16 cellular contexts compared by ENCODE assay signal in the genomic region with DNA sequence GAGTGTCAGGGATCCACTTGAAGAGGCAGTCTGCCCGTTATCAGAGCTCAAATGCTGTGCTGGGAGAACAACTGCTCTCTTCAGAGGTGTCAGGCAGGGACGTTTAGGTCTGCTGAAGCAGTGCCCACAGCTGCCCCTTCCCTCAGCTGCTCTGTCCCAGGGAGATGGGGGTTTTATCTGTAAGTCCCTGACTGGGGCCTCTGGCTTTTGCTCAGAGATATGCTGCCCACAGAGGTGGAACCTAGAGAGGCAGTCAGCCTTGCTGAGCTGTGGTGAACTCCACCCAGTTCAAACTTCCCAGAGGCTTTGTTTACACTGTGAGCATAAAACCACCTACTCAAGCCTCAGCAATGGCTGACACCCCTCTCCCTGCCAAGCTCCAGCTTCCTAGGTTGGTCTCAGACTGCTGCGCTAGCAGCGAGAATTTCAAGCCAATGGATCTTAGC. TPM values are rescaled to one million over a fixed set of nuclear protein-coding genes. Genes with fewer than 3 reads are reported as not detected.
DNase-seq lines count a peak whose midpoint lies in the region; ATAC-seq and TF ChIP-seq lines count a peak whose summit lies in the region.
"Had no signal": no experiment of that assay in that cellular context is flagged by ENCODE, and none has a peak within 500 bp of the region (broad histone marks: within the 10 kb centered on the region; RNA-seq: fewer than 3 reads in every experiment).

No MANE protein-coding gene starts in this region.

- H4K12ac ChIP-seq in trophoblast cell (ENCODE audit: low read depth, low read length): no peak overlapping the region

- no peak overlapping the region for H2BK5ac ChIP-seq in trophoblast cell (ENCODE audit: low read depth, low read length, poor library complexity)

- H3K36me3 Mint-ChIP-seq in chondrocyte (ENCODE audit: low read depth): peaks cover 9% of the 10 kb centered on the region
- H3K36me3 Mint-ChIP-seq: WTC11 had no signal

- no peak overlapping the region for H3K4ac ChIP-seq in trophoblast cell (ENCODE audit: low read depth, low read length)

- H3K9me3 ChIP-seq in trophoblast cell (ENCODE audit: insufficient read depth, low read depth, low read length): no peaks in the 10 kb centered on the region
- H3K9me3 ChIP-seq: vagina had no signal

- H3K27me3 Mint-ChIP-seq in chondrocyte (ENCODE audit: low read depth): peaks cover 36% of the 10 kb centered on the region

- no peak overlapping the region for H2AFZ ChIP-seq in trophoblast cell (ENCODE audit: insufficient read depth, low read length, poor library complexity)

- no peak overlapping the region for H3K4me3 Mint-ChIP-seq in chondrocyte (ENCODE audit: unreplicated experiment)
- H3K4me3 Mint-ChIP-seq: nephron, WTC11 had no signal

- H2BK12ac ChIP-seq in trophoblast cell (ENCODE audit: low read length): no peak overlapping the region

- no peak overlapping the region for H4K91ac ChIP-seq in trophoblast cell (ENCODE audit: low read depth, low read length)

- peaks cover 3% of the 10 kb centered on the region for H3K4me1 Mint-ChIP-seq in chondrocyte (ENCODE audit: low read depth)
- H3K4me1 Mint-ChIP-seq: WTC11 had no signal

- no peak overlapping the region for H3K27ac Mint-ChIP-seq in chondrocyte (ENCODE audit: unreplicated experiment)
- H3K27ac Mint-ChIP-seq: WTC11 had no signal

- H3K79me1 ChIP-seq in trophoblast cell (ENCODE audit: low read length): no peaks in the 10 kb centered on the region

- H3K27me3 ChIP-seq in trophoblast cell (ENCODE audit: insufficient read depth, low read length): no peaks in the 10 kb centered on the region
- H3K27me3 ChIP-seq: vagina had no signal

- H4K8ac ChIP-seq in trophoblast cell (ENCODE audit: low read depth, low read length): no peak overlapping the region

- no peak overlapping the region for H2BK120ac ChIP-seq in trophoblast cell (ENCODE audit: insufficient read depth, low read length, poor library complexity)

- TF ChIP-seq CTCF in chondrocyte (IDR thresholded peaks at IDR 0.05): no peak

- ATAC-seq in GM18511 (IDR thresholded peaks at IDR 0.05; ENCODE audit: unreplicated experiment): peak; percentile 87
- peak; percentile 72 for ATAC-seq in HG02588 (IDR thresholded peaks at IDR 0.05; ENCODE audit: unreplicated experiment)
- ATAC-seq: WTC11 had no signal

- H3K4me3 ChIP-seq in trophoblast cell (ENCODE audit: low read depth, low read length): no peak overlapping the region
- H3K4me3 ChIP-seq: vagina had no signal

- H2AK5ac ChIP-seq in trophoblast cell (ENCODE audit: low read length): no peak overlapping the region

- H3K14ac ChIP-seq in trophoblast cell (ENCODE audit: low read length): no peak overlapping the region

- no peaks in the 10 kb centered on the region for H3K79me2 ChIP-seq in trophoblast cell (ENCODE audit: control insufficient read depth, insufficient read depth, low read length, poor library complexity)

- peak; percentile 93 for DNase-seq in OCI-M1 (lab: John Stamatoyannopoulos, UW)
- peak; percentile 18 for DNase-seq in myocyte (ENCODE audit: low read depth)
- no peak for DNase-seq in LoVo (ENCODE audit: low spot score)
- DNase-seq in T1000 (lab: John Stamatoyannopoulos, UW): no peak
- no peak for DNase-seq in trophoblast cell
- no peak for DNase-seq in chondrocyte (ENCODE audit: low spot score)
- DNase-seq: activated effector memory CD4-positive, alpha-beta T cell treated with Interleukin-2 at 50 U/mL for 16 hours; Caco-2; caudate nucleus; SHP77 treated with DMSO at 0.1 percent for 48 hours had no signal

- H3K4me2 ChIP-seq in trophoblast cell (ENCODE audit: low read length): no peak overlapping the region

- H3K36me3 ChIP-seq in trophoblast cell (ENCODE audit: control insufficient read depth in 1 of 2, insufficient read depth in 2 of 2, low read length in 2 of 2): no peaks in the 10 kb centered on the region
- H3K36me3 ChIP-seq: vagina had no signal

- no peak overlapping the region for H3K9ac ChIP-seq in trophoblast cell (ENCODE audit: low read length)

- peaks cover 17% of the 10 kb centered on the region for H3K9me3 Mint-ChIP-seq in chondrocyte (ENCODE audit: low read depth)

- H3K4me1 ChIP-seq in trophoblast cell (ENCODE audit: control insufficient read depth in 1 of 2, insufficient read depth in 2 of 2, low read length in 2 of 2): no peaks in the 10 kb centered on the region
- H3K4me1 ChIP-seq: Caco-2, vagina had no signal

- H3K18ac ChIP-seq in trophoblast cell (ENCODE audit: low read length): no peak overlapping the region

- no peak overlapping the region for H3K27ac ChIP-seq in trophoblast cell (ENCODE audit: low read depth, low read length)
- H3K27ac ChIP-seq: vagina had no signal

- WGBS in trophoblast cell (ENCODE audit: extremely low coverage, insufficient coverage, insufficient read length): no CpG with 5 or more reads among the region's 4 CpGs

- no peak overlapping the region for H3K23ac ChIP-seq in trophoblast cell (ENCODE audit: low read length)

RNA-seq across cellular contexts. Expression of gene PLEK, which starts 38.1 kb away (rescaled TPM):
- total RNA-seq in myocyte (not detected in 2 replicates), chondrocyte (0.15 TPM in 1 of 3 replicates, not detected in the others)
- polyA plus RNA-seq in myocyte (2012): not detected
- 0.36 and 0.42 TPM in 2 replicates for polyA plus RNA-seq in trophoblast cell (2013)
- total RNA-seq: Caco-2, MCF 10A had no signal

Comparison
In these comparisons a context has a peak if more than half of its experiments do, and no peak if none do; other contexts are left out.
1. DNase-seq: peak in OCI-M1 (single experiment) and myocyte (single experiment); none in LoVo (single experiment), T1000 (single experiment), trophoblast cell (0 of 2) and chondrocyte (single experiment).